8 cellular contexts compared by ENCODE assay signal in the genomic region with DNA sequence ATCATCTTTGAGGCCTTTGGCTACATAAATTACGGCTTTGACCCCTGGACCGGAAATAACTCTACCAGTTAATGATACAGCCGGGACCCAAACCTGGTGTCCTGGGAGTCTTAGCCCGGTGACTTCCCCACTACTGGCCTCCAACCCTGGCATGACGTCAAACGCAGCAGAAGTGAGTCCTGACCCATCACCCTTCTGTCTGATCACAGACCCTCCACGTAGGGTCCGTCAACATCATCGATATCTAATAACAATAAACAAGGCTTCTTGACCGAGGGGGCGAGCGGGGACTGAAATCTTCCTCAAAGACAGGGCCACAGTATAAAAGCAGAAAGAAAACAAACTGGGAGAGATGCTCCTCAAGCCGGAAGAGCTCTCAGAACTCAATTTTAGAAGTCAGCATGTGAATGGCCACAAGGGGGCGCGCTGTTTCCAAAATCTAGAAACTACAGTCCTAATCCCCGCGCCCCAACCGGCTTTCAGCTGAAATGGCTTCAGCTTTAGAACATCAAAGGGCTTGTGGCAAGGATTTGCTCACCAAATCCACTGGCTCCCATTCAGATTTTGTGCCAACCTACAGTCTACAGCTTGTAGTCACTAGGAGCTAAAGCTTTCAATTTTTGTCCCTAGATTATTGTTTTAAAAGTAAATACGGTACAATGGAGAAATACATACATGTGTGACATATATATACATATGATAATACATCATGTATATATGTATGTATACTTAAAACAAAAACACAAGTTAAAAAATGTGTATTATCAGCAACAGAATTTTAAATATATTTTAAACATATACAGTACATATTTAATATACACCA. TPM values are rescaled to one million over a fixed set of nuclear protein-coding genes. Genes with fewer than 3 reads are reported as not detected.
DNase-seq lines count a peak whose midpoint lies in the region; ATAC-seq lines count a peak whose summit lies in the region.

No MANE protein-coding gene starts in this region.

- peak overlapping the region; percentile 20 for H3K4me3 ChIP-seq in right cardiac atrium (ENCODE audit: low read length)

- no peaks in the 10 kb centered on the region for H3K9me3 ChIP-seq in right cardiac atrium (ENCODE audit: control insufficient read depth, low read length)

- H3K27ac ChIP-seq in angular gyrus (ENCODE audit: low read depth, low read length), result peak overlapping the region; percentile 53
- no peak overlapping the region for H3K27ac ChIP-seq in right cardiac atrium (ENCODE audit: low read length)

- H3K4me1 ChIP-seq in right cardiac atrium (ENCODE audit: control insufficient read depth, insufficient read depth, low read length), result peaks cover 3% of the 10 kb centered on the region

- H3K27me3 ChIP-seq in right cardiac atrium (ENCODE audit: control insufficient read depth, insufficient read depth), result no peaks in the 10 kb centered on the region

- peak; percentile 44 for DNase-seq in GM04503 (ENCODE audit: low read depth)
- DNase-seq in NCI-H2029 (lab: John Stamatoyannopoulos, UW), result peak; percentile 88
- peak; percentile 77 to 93 (median 91) for DNase-seq in T-helper 2 cell
- DNase-seq in right cardiac atrium, result peak; percentile 94 to 97 (median 94)
- peak; percentile 97 for DNase-seq in sciatic nerve (ENCODE audit: low spot score)

- ATAC-seq in HG02852 (IDR thresholded peaks at IDR 0.05; ENCODE audit: unreplicated experiment) (peak; percentile 41), right cardiac atrium (peak; percentile 82 to 84), sciatic nerve (peak; percentile 88), GM19463 (IDR thresholded peaks at IDR 0.05; ENCODE audit: unreplicated experiment) (no peak)

- intact Hi-C loops in right cardiac atrium (cut with DNase I) (loop anchor here in 1 of 4 donors (2.0 to 10.0 kb wide), 2 partner anchors 211 to 273 kb away; a partner anchor contains a TSS), sciatic nerve (cut with DNase I) (no loop called here)

- WGBS in right cardiac atrium, result 21% methylated on average over 19 of the region's 19 CpGs

RNA-seq across cellular contexts. Expression of a gene that starts 46.4 kb away (rescaled TPM):
- total RNA-seq in right cardiac atrium (under 1 TPM in 2 of 4 donors, not detected in 2; 0.12 to 0.31 TPM), sciatic nerve (24.6 TPM)
- polyA plus RNA-seq in right cardiac atrium, result 0.05 TPM

Comparison
In these comparisons a context has a peak if more than half of its experiments do, and no peak if none do; other contexts are left out.
1. DNase-seq: peak in every context shown above with its lines; median percentile 97 in sciatic nerve; 94 in right cardiac atrium; 91 in T-helper 2 cell; 88 in NCI-H2029; 44 in GM04503.
2. RNA of a gene that starts 46.4 kb away (total RNA-seq): 24.6 TPM in sciatic nerve (single experiment); 0.12 to 0.31 TPM in right cardiac atrium; every median in the first group is over 10 times any median in the second.